33 cellular contexts compared by ENCODE assay signal in genomic region chr17:60968266-60968665, GRCh38.
"Had no signal": no experiment of that assay in that cellular context is flagged by ENCODE, and none has a peak within 500 bp of the region (broad histone marks: within the 10 kb centered on the region; RNA-seq: fewer than 3 reads in every experiment).

No MANE protein-coding gene starts in this region.

- H3K27ac ChIP-seq: adrenal gland, body of pancreas, brain microvascular endothelial cell, breast epithelium, VCaP had no signal

- H3K4me3 ChIP-seq: adrenal gland, body of pancreas, breast epithelium had no signal

- H3K36me3 ChIP-seq: adrenal gland, brain microvascular endothelial cell, breast epithelium had no signal

- H3K4me1 ChIP-seq: adrenal gland, body of pancreas, breast epithelium had no signal

- H3K9me3 ChIP-seq: body of pancreas had no signal

- H3K27me3 ChIP-seq: adrenal gland, body of pancreas, brain microvascular endothelial cell, breast epithelium had no signal

- ATAC-seq: activated CD8-positive, alpha-beta T cell treated with anti-CD3 and anti-CD28 coated beads for 36 hours; activated naive CD4-positive, alpha-beta T cell treated with anti-CD3 and anti-CD28 coated beads, Interleukin-2, amount 50 U/mL, for 72 hours; activated T-cell treated with anti-CD3 and anti-CD28 coated beads, Interleukin-2, amount 50 U/mL, for 4 hours; activated T-cell treated with anti-CD3 and anti-CD28 coated beads, Interleukin-2, amount 50 U/mL, for 72 hours; activated T-helper 17 cell treated with anti-CD3 and anti-CD28 coated beads, Interleukin-2, amount 50 U/mL, for 72 hours; body of pancreas had no signal

- FAIRE-seq: astrocyte, TTC549 had no signal

- DNase-seq: activated B cell treated with CpG ODN at 0.5 μM for 24 hours; activated CD4-positive, alpha-beta memory T cell treated with anti-CD3 and anti-CD28 coated beads for 36 hours; activated CD4-positive, alpha-beta T cell treated with anti-CD3 and anti-CD28 coated beads for 4 hours; activated CD4-positive, alpha-beta T cell treated with anti-CD3 and anti-CD28 coated beads, Interleukin-2, amount 10 ng/mL, durations not matched to agents 24 days and 14 days; activated CD4-positive, alpha-beta T cell treated with anti-CD3 and anti-CD28 coated beads, Interleukin-2, amount 50 U/mL, for 1 hour; activated CD4-positive, alpha-beta T cell treated with anti-CD3 and anti-CD28 coated beads, Interleukin-2, amount 50 U/mL, for 4 hours; activated CD4-positive, CD25-positive, alpha-beta regulatory T cell treated with anti-CD3 and anti-CD28 coated beads, Interleukin-2, amount 50 U/mL, for 72 hours; activated CD8-positive, alpha-beta memory T cell treated with anti-CD3 and anti-CD28 coated beads, Interleukin-2, amount 50 U/mL, for 4 hours; activated CD8-positive, alpha-beta T cell treated with anti-CD3 and anti-CD28 coated beads for 36 hours; activated effector memory CD4-positive, alpha-beta T cell treated with anti-CD3 and anti-CD28 coated beads, Interleukin-2, amount 50 U/mL, for 16 hours; activated gamma-delta T cell treated with Interleukin-2 at 50 U/mL for 16 hours; activated naive CD4-positive, alpha-beta T cell; activated naive CD4-positive, alpha-beta T cell treated with anti-CD3 and anti-CD28 coated beads for 36 hours; activated naive CD4-positive, alpha-beta T cell treated with anti-CD3 and anti-CD28 coated beads, Interleukin-2, amount 50 U/mL, for 16 hours; activated naive CD8-positive, alpha-beta T cell treated with anti-CD3 and anti-CD28 coated beads for 36 hours; activated T-cell treated with anti-CD3 and anti-CD28 coated beads for 4 hours; activated T-cell treated with anti-CD3 and anti-CD28 coated beads, Interleukin-2, amount 50 U/mL, for 1 hour; activated T-cell treated with anti-CD3 and anti-CD28 coated beads, Interleukin-2, amount 50 U/mL, for 4 hours; activated T-cell treated with anti-CD3 and anti-CD28 coated beads, Interleukin-2, amount 50 U/mL, for 72 hours; adrenal gland; amniotic stem cell; aorta; body of pancreas; brain microvascular endothelial cell; T-helper 1 cell; T-helper 2 cell; T-helper 9 cell had no signal
